2 cellular contexts compared by ENCODE assay signal in the genomic region with DNA sequence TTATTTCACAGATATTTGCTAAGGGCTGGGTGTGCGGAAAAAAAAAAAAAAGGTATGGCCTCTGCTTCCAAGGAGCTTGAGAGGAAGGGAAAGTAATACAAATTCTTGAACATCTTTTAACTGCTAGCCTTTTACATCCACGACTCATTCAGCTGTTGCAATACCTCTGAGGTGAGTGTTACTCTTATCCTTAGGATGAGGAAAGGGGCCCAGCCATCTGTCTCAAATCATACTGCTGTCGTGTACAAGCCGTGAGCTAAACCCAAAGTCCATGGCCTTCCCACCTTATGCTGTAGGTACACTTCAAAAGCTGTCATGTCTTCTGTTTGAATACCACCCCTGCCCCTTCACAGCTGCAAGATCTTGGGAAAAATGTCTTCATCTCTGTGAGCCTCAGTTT.
TF ChIP-seq lines count a peak whose summit lies in the region.

No MANE protein-coding gene starts in this region.

TF ChIP-seq in SK-N-SH, 30 proteins besides CTCF, POLR2A, EP300 and RAD21 (continued from another document):
- TF ChIP-seq ZBTB33 (IDR thresholded peaks at IDR 0.05; ENCODE audit: borderline replicate concordance, low read depth) (no peak), FOSL2 (IDR thresholded peaks at IDR 0.05; ENCODE audit: borderline replicate concordance, low read depth) (0 out of 2 replicates have a peak, but pooled peaks have one; percentile 6), REST (IDR thresholded peaks at IDR 0.05; ENCODE audit: low read depth, low read length) (no peak)

TF ChIP-seq in SK-N-SH treated with all-trans-retinoic acid at 6 μM for 48 hours, 23 proteins besides CTCF, POLR2A, EP300 and RAD21 (continued from another document):
- no peak for TF ChIP-seq CSRNP3 (CRISPR knock-in tag; IDR thresholded peaks at IDR 0.05)
- TF ChIP-seq, protein P1, sequence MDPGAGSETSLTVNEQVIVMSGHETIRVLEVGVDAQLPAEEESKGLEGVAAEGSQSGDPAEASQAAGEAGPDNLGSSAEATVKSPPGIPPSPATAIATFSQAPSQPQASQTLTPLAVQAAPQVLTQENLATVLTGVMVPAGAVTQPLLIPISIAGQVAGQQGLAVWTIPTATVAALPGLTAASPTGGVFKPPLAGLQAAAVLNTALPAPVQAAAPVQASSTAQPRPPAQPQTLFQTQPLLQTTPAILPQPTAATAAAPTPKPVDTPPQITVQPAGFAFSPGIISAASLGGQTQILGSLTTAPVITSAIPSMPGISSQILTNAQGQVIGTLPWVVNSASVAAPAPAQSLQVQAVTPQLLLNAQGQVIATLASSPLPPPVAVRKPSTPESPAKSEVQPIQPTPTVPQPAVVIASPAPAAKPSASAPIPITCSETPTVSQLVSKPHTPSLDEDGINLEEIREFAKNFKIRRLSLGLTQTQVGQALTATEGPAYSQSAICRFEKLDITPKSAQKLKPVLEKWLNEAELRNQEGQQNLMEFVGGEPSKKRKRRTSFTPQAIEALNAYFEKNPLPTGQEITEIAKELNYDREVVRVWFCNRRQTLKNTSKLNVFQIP (CRISPR knock-in tag; IDR thresholded peaks at IDR 0.05; ENCODE audit: borderline replicate concordance, low read depth): no peak
- TF ChIP-seq TOX (CRISPR knock-in tag; IDR thresholded peaks at IDR 0.05; ENCODE audit: borderline replicate concordance): no peak
- no peak for TF ChIP-seq RARB (CRISPR knock-in tag; IDR thresholded peaks at IDR 0.05)
- TF ChIP-seq ESRRG (CRISPR knock-in tag; IDR thresholded peaks at IDR 0.05): no peak
- TF ChIP-seq GLIS3 (CRISPR knock-in tag; IDR thresholded peaks at IDR 0.05): no peak
- no peak for TF ChIP-seq OSR1 (CRISPR knock-in tag; IDR thresholded peaks at IDR 0.05)
- no peak for TF ChIP-seq SNAI2 (CRISPR knock-in tag; IDR thresholded peaks at IDR 0.05)
- no peak for TF ChIP-seq ZNF565 (CRISPR knock-in tag; conservative IDR thresholded peaks at IDR 0.05; ENCODE audit: low read depth)
- TF ChIP-seq ZC3H10 (CRISPR knock-in tag; IDR thresholded peaks at IDR 0.05): no peak
